Comparison of ENCODE assay signal across 16 cellular contexts in the genomic region with DNA sequence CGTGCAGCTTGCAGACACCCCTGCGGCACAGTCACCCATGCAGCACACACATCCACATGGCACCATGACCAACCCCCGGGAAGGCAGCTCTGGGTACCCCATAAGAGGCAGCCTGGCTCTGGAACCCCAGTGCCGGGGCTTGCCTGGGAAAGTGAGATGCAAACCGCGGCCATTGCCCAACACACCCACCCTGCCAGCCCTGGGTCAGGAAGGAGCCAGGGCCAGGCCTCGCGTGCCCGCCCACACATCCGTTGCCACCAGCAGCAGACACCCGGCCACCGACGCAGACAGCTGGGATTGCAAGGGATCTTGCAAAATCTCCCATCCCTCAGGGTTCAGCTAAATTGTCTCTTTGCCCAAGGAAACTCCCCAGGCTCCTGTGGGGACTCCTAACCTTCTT. TPM values are rescaled to one million over a fixed set of nuclear protein-coding genes. Genes with fewer than 3 reads are reported as not detected.
DNase-seq lines count a peak whose midpoint lies in the region; ATAC-seq and TF ChIP-seq lines count a peak whose summit lies in the region.
"Had no signal": no experiment of that assay in that cellular context is flagged by ENCODE, and none has a peak within 500 bp of the region (broad histone marks: within the 10 kb centered on the region; RNA-seq: fewer than 3 reads in every experiment).

No MANE protein-coding gene starts in this region.

- H3K36me3 ChIP-seq in right lobe of liver (peaks cover 0 to 2% (median 0%) of the 10 kb centered on the region in 4 donors), upper lobe of right lung (no peaks in the 10 kb centered on the region), brain microvascular endothelial cell (replicated peaks) (no peaks in the 10 kb centered on the region)
- H3K36me3 ChIP-seq: neutrophil had no signal

- H3K27ac ChIP-seq in right lobe of liver (no peak overlapping the region), upper lobe of right lung (no peak overlapping the region), brain microvascular endothelial cell (no peak overlapping the region)
- H3K27ac ChIP-seq: ascending aorta, neutrophil, vagina, VCaP had no signal

- in situ Hi-C loops in brain microvascular endothelial cell (cut with HindIII; ENCODE audit: low pct_ligation_motif_present, low sequenced_read_pairs), result no loop called here

- no peak overlapping the region for H3K4me3 ChIP-seq in right lobe of liver
- H3K4me3 ChIP-seq in upper lobe of right lung, result no peak overlapping the region
- no peak overlapping the region for H3K4me3 ChIP-seq in brain microvascular endothelial cell (ENCODE audit: low read depth, low read length)
- H3K4me3 ChIP-seq: ascending aorta, vagina had no signal

- no peak for DNase-seq in activated naive CD8-positive, alpha-beta T cell treated with anti-CD3 and anti-CD28 coated beads, Interleukin-2, amount 10 ng/mL, durations not matched to agents 7 days and 5 days
- no peak for DNase-seq in activated naive CD8-positive, alpha-beta T cell treated with anti-CD3 and anti-CD28 coated beads for 36 hours
- DNase-seq in SKM-1 treated with dmso at 0.1 percent for 144 hours (lab: John Stamatoyannopoulos, UW; ENCODE audit: unreplicated experiment), result peak; percentile 78
- DNase-seq in right lobe of liver, result peak in 1 of 3 donors; percentile 77
- DNase-seq in upper lobe of right lung, result peak; percentile 93
- no peak for DNase-seq in brain microvascular endothelial cell
- DNase-seq in activated gamma-delta T cell (lab: John Stamatoyannopoulos, UW), result no peak
- DNase-seq: activated T-cell treated with anti-CD3 and anti-CD28 coated beads, Interleukin-2, amount 50 U/mL, for 1 hour; DMS53; NCI-H446 had no signal

- H3K9me3 ChIP-seq in right lobe of liver (no peaks in the 10 kb centered on the region), upper lobe of right lung (no peaks in the 10 kb centered on the region)
- H3K9me3 ChIP-seq: ascending aorta, neutrophil, vagina had no signal

- intact Hi-C loops in right lobe of liver (cut with DNase I), result no loop called here
- intact Hi-C loops in upper lobe of right lung (cut with DNase I), result no loop called here

- H3K4me3 Mint-ChIP-seq in activated naive CD8-positive, alpha-beta T cell treated with anti-CD3 and anti-CD28 coated beads, Interleukin-2, amount 10 ng/mL, durations not matched to agents 7 days and 5 days, result peak overlapping the region; percentile 6
- H3K4me3 Mint-ChIP-seq in activated naive CD8-positive, alpha-beta T cell treated with anti-CD3 and anti-CD28 coated beads for 36 hours, result no peak overlapping the region

- H3K36me3 Mint-ChIP-seq in activated naive CD8-positive, alpha-beta T cell treated with anti-CD3 and anti-CD28 coated beads, Interleukin-2, amount 10 ng/mL, durations not matched to agents 7 days and 5 days, result peaks cover 24% of the 10 kb centered on the region
- H3K36me3 Mint-ChIP-seq in activated naive CD8-positive, alpha-beta T cell treated with anti-CD3 and anti-CD28 coated beads for 36 hours, result peaks cover 4% of the 10 kb centered on the region

- TF ChIP-seq POLR2A in right lobe of liver (IDR thresholded peaks at IDR 0.05), result no peak

- H3K27me3 Mint-ChIP-seq in activated naive CD8-positive, alpha-beta T cell treated with anti-CD3 and anti-CD28 coated beads, Interleukin-2, amount 10 ng/mL, durations not matched to agents 7 days and 5 days, result no peaks in the 10 kb centered on the region
- no peaks in the 10 kb centered on the region for H3K27me3 Mint-ChIP-seq in activated naive CD8-positive, alpha-beta T cell treated with anti-CD3 and anti-CD28 coated beads for 36 hours

- 37% methylated on average over 9 of the region's 13 CpGs for WGBS in right lobe of liver (ENCODE audit: insufficient coverage, low coverage, low lambda C conversion rate, missing lambda C conversion rate)

- H3K27ac Mint-ChIP-seq in activated naive CD8-positive, alpha-beta T cell treated with anti-CD3 and anti-CD28 coated beads, Interleukin-2, amount 10 ng/mL, durations not matched to agents 7 days and 5 days, result no peak overlapping the region
- no peak overlapping the region for H3K27ac Mint-ChIP-seq in activated naive CD8-positive, alpha-beta T cell treated with anti-CD3 and anti-CD28 coated beads for 36 hours

- H3K27me3 ChIP-seq in right lobe of liver (no peaks in the 10 kb centered on the region), upper lobe of right lung (no peaks in the 10 kb centered on the region), brain microvascular endothelial cell (replicated peaks) (no peaks in the 10 kb centered on the region)
- H3K27me3 ChIP-seq: ascending aorta, neutrophil, vagina had no signal

- H3K4me1 ChIP-seq in right lobe of liver, result no peaks in the 10 kb centered on the region
- peaks cover 17% of the 10 kb centered on the region for H3K4me1 ChIP-seq in upper lobe of right lung

- no peak for TF ChIP-seq CTCF in right lobe of liver (IDR thresholded peaks at IDR 0.05)
- TF ChIP-seq CTCF in upper lobe of right lung (IDR thresholded peaks at IDR 0.05), result no peak
- TF ChIP-seq CTCF in brain microvascular endothelial cell (IDR thresholded peaks at IDR 0.05; ENCODE audit: low read depth, low read length, missing control alignments), result no peak

- H3K9me3 Mint-ChIP-seq in activated naive CD8-positive, alpha-beta T cell treated with anti-CD3 and anti-CD28 coated beads, Interleukin-2, amount 10 ng/mL, durations not matched to agents 7 days and 5 days, result no peaks in the 10 kb centered on the region
- H3K9me3 Mint-ChIP-seq in activated naive CD8-positive, alpha-beta T cell treated with anti-CD3 and anti-CD28 coated beads for 36 hours, result peaks cover 2% of the 10 kb centered on the region

- POLR2A ChIA-PET in activated naive CD8-positive, alpha-beta T cell treated with anti-CD3 and anti-CD28 coated beads, Interleukin-2, amount 10 ng/mL, durations not matched to agents 7 days and 5 days (lab: Charles Lee), result interaction anchor here (0.6 to 2.3 kb wide), 3 partner anchors 9 to 15 kb away, joined by 3 to 9 read pairs (median 3); no protein-coding TSS in a partner anchor

- H3K4me1 Mint-ChIP-seq in activated naive CD8-positive, alpha-beta T cell treated with anti-CD3 and anti-CD28 coated beads, Interleukin-2, amount 10 ng/mL, durations not matched to agents 7 days and 5 days, result peaks cover 50% of the 10 kb centered on the region
- H3K4me1 Mint-ChIP-seq in activated naive CD8-positive, alpha-beta T cell treated with anti-CD3 and anti-CD28 coated beads for 36 hours, result peaks cover 25% of the 10 kb centered on the region

- no peak for ATAC-seq in activated naive CD8-positive, alpha-beta T cell treated with anti-CD3 and anti-CD28 coated beads, Interleukin-2, amount 10 ng/mL, durations not matched to agents 7 days and 5 days (ENCODE audit: low read depth)
- ATAC-seq in right lobe of liver (peak; percentile 19 to 71 (median 47)), upper lobe of right lung (peak; percentile 86), GM19351 (IDR thresholded peaks at IDR 0.05; ENCODE audit: unreplicated experiment) (no peak)

RNA-seq across cellular contexts. Expression of a gene that starts 9.9 kb away (rescaled TPM):
- total RNA-seq in activated naive CD8-positive, alpha-beta T cell treated with anti-CD3 and anti-CD28 coated beads, Interleukin-2, amount 10 ng/mL, durations not matched to agents 7 days and 5 days, result 10 to 100 TPM; 24.2 to 27.5 TPM
- total RNA-seq in activated naive CD8-positive, alpha-beta T cell treated with anti-CD3 and anti-CD28 coated beads for 36 hours, result 1 to 10 TPM; 2.8 to 3.5 TPM
- total RNA-seq in right lobe of liver (1 to 10 TPM in 5 of 6 experiments, under 1 TPM in 1; 0.86 to 8.6 (median 4.0) TPM), upper lobe of right lung (15.9 TPM)

RNA-seq across cellular contexts. Expression of a gene that starts 12.7 kb away (rescaled TPM):
- 100 to 1,000 TPM; 125 to 142 TPM for total RNA-seq in activated naive CD8-positive, alpha-beta T cell treated with anti-CD3 and anti-CD28 coated beads, Interleukin-2, amount 10 ng/mL, durations not matched to agents 7 days and 5 days
- total RNA-seq in activated naive CD8-positive, alpha-beta T cell treated with anti-CD3 and anti-CD28 coated beads for 36 hours, result 10 to 100 TPM; 47.9 to 50.7 TPM
- under 1 TPM in 4 of 6 experiments, not detected in 2; 0.10 to 0.75 (median 0.19) TPM for total RNA-seq in right lobe of liver
- total RNA-seq in upper lobe of right lung, result 1.6 TPM
- total RNA-seq: ascending aorta, kidney epithelial cell, vagina had no signal

RNA-seq across cellular contexts. Expression of a gene that starts 32.8 kb away (rescaled TPM):
- total RNA-seq in activated naive CD8-positive, alpha-beta T cell treated with anti-CD3 and anti-CD28 coated beads, Interleukin-2, amount 10 ng/mL, durations not matched to agents 7 days and 5 days, result 100 to 1,000 TPM; 508 to 564 TPM
- 100 to 1,000 TPM; 282 to 288 TPM for total RNA-seq in activated naive CD8-positive, alpha-beta T cell treated with anti-CD3 and anti-CD28 coated beads for 36 hours
- total RNA-seq in right lobe of liver, result 1 to 10 TPM in 3 of 6 experiments, under 1 TPM in 1, not detected in 2; 0.15 to 2.0 (median 1.6) TPM
- total RNA-seq in upper lobe of right lung, result 6.9 TPM
- total RNA-seq: ascending aorta had no signal

RNA-seq across cellular contexts. Expression of a gene that starts 47.4 kb away (rescaled TPM):
- total RNA-seq in activated naive CD8-positive, alpha-beta T cell treated with anti-CD3 and anti-CD28 coated beads, Interleukin-2, amount 10 ng/mL, durations not matched to agents 7 days and 5 days, result 10 to 100 TPM; 54.0 to 54.2 TPM
- total RNA-seq in activated naive CD8-positive, alpha-beta T cell treated with anti-CD3 and anti-CD28 coated beads for 36 hours, result 10 to 100 TPM; 13.0 to 14.4 TPM
- total RNA-seq in right lobe of liver (10 to 100 TPM in 3 of 6 experiments, 1 to 10 TPM in 3; 6.6 to 12.6 (median 10.0) TPM), upper lobe of right lung (29.6 TPM)

Comparison
In these comparisons a context has a peak if more than half of its experiments do, and no peak if none do; other contexts are left out.
1. ATAC-seq: peak in right lobe of liver (4 of 4) and upper lobe of right lung (single experiment); none in activated naive CD8-positive, alpha-beta T cell treated with anti-CD3 and anti-CD28 coated beads, Interleukin-2, amount 10 ng/mL, durations not matched to agents 7 days and 5 days (single experiment) and GM19351 (single experiment).
2. DNase-seq: peak in SKM-1 treated with dmso at 0.1 percent for 144 hours (single experiment) and upper lobe of right lung (single experiment); none in activated naive CD8-positive, alpha-beta T cell treated with anti-CD3 and anti-CD28 coated beads, Interleukin-2, amount 10 ng/mL, durations not matched to agents 7 days and 5 days (single experiment), activated naive CD8-positive, alpha-beta T cell treated with anti-CD3 and anti-CD28 coated beads for 36 hours (single experiment), brain microvascular endothelial cell (single experiment) and activated gamma-delta T cell (single experiment).
3. RNA of a gene that starts 12.7 kb away (total RNA-seq): 125 to 142 TPM in activated naive CD8-positive, alpha-beta T cell treated with anti-CD3 and anti-CD28 coated beads, Interleukin-2, amount 10 ng/mL, durations not matched to agents 7 days and 5 days and 47.9 to 50.7 TPM in activated naive CD8-positive, alpha-beta T cell treated with anti-CD3 and anti-CD28 coated beads for 36 hours; 1.6 TPM in upper lobe of right lung (single experiment) and 0.10 to 0.75 TPM in right lobe of liver; every median in the first group is over 10 times any median in the second.
4. RNA of a gene that starts 32.8 kb away (total RNA-seq): 508 to 564 TPM in activated naive CD8-positive, alpha-beta T cell treated with anti-CD3 and anti-CD28 coated beads, Interleukin-2, amount 10 ng/mL, durations not matched to agents 7 days and 5 days and 282 to 288 TPM in activated naive CD8-positive, alpha-beta T cell treated with anti-CD3 and anti-CD28 coated beads for 36 hours; 6.9 TPM in upper lobe of right lung (single experiment) and 0.15 to 2.0 TPM in right lobe of liver; every median in the first group is over 10 times any median in the second.